8 cellular contexts compared by ENCODE assay signal in the genomic region with DNA sequence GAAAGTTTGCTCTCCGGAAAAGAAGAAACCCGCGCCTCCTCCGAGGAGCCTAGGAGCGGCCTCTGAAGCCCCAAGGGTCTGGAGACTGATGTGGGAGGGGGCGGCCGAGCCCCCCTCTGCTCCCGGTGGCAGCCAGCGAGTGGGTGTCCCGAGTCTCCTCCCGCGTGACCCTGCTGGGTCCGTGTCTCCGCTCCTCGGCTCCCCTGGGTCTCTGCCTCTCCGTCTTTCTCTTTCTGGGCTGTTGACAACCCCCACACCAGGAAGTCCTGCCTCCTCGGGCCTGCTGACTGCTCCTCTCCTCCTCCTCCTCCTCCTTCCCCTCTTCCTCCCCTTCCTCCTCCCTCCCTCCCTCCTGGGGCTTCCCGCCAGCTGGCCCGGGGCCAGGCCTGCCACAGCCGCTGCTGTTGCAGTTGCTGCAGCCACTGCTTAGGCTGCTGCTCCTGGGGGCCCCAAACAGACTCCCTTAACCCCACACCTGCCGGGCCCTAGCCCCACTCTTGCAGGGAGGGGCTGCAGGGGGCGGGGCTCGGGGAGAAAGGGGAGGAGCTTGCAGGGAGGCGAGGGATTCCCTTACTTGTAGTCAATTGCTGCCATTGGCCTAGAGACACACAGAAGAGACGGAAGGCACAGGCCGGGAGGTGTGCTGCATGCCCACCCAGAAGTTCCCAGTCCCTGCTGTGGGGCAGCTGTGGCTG.
A peak's percentile ranks its signal among the peaks of the same experiment; 100 is the strongest.
DNase-seq lines count a peak whose midpoint lies in the region; ATAC-seq lines count a peak whose summit lies in the region.

A gene (minus strand): TSS at position 249 of the 695 bp plus-strand sequence. CDS start 1,176 bp downstream, outside the sequence.

- H3K79me2 ChIP-seq in ACC112 (ENCODE audit: control insufficient read depth, insufficient read depth, low read length, unreplicated experiment): peaks cover 47% of the 10 kb centered on the region

- H3K4me1 ChIP-seq in ACC112 (ENCODE audit: control insufficient read depth, insufficient read depth, low read length, unreplicated experiment): peaks cover 22% of the 10 kb centered on the region

- H3K27ac ChIP-seq in ACC112 (ENCODE audit: low read depth, low read length): peak within 1 kb of the TSS; percentile 44
- peak within 1 kb of the TSS; percentile 92 for H3K27ac ChIP-seq in caudate nucleus (ENCODE audit: low read depth, low read length)

- no peaks in the 10 kb centered on the region for H3K27me3 ChIP-seq in ACC112 (ENCODE audit: insufficient read depth, low read length)

- peak; percentile 54 for ATAC-seq in GM18870 (IDR thresholded peaks at IDR 0.05; ENCODE audit: unreplicated experiment)
- peak; percentile 58 for ATAC-seq in HG03135 (IDR thresholded peaks at IDR 0.05; ENCODE audit: unreplicated experiment)

- DNase-seq in NCI-H446 treated with DMSO at 0.1 percent for 48 hours (lab: John Stamatoyannopoulos, UW): peak; percentile 48
- DNase-seq in activated CD4-positive, CD25-positive, alpha-beta regulatory T cell treated with anti-CD3 and anti-CD28 coated beads, Interleukin-2, amount 50 U/mL, for 16 hours (ENCODE audit: low read depth, low spot score): peak; percentile 74
- DNase-seq in caudate nucleus (lab: John Stamatoyannopoulos, UW): peak; percentile 70 to 98 (median 93)
- DNase-seq in inferior parietal cortex (ENCODE audit: extremely low spot score): peak; percentile 89
- peak; percentile 79 for DNase-seq in smooth muscle cell of the brain vasculature (ENCODE audit: low read depth, low spot score)

- no peaks in the 10 kb centered on the region for H3K36me3 ChIP-seq in ACC112 (ENCODE audit: insufficient read depth, low read length)

- H2AFZ ChIP-seq in ACC112 (ENCODE audit: low read length, unreplicated experiment): peak within 1 kb of the TSS; percentile 58

- H3K4me3 ChIP-seq in ACC112 (ENCODE audit: low read depth, low read length): peak within 1 kb of the TSS; percentile 90

Comparison
In these comparisons a context has a peak if more than half of its experiments do, and no peak if none do; other contexts are left out.
1. Peak in every context shown above with its lines: DNase-seq, ATAC-seq, H3K4me3 ChIP-seq and H3K27ac ChIP-seq.